In genomic region chr6:34791842-34792604, GRCh38 we compare ENCODE assay signal across 1 cellular context.
TF ChIP-seq lines count a peak whose summit lies in the region.

Gene BLTP3A, plus strand, starts transcription at chr6:34792083. Its CDS starts 168 bp downstream, at chr6:34792251.

TF ChIP-seq in HepG2, 621 proteins besides CTCF, POLR2A, EP300 and RAD21 (continued from another document and continues in another):
- TF ChIP-seq ZBTB3 (CRISPR knock-in tag; IDR thresholded peaks at IDR 0.05; ENCODE audit: borderline replicate concordance, low read depth) (no peak), ZNF280B (CRISPR knock-in tag; IDR thresholded peaks at IDR 0.05; ENCODE audit: borderline replicate concordance) (0 out of 2 replicates have a peak, but pooled peaks have one; percentile 25), GATAD2A (CRISPR knock-in tag; IDR thresholded peaks at IDR 0.05) (no peak), KMT2B (CRISPR knock-in tag; IDR thresholded peaks at IDR 0.05) (peak; percentile 16; the same call in 1 of the 2 replicates), TRIM24 (CRISPR knock-in tag; IDR thresholded peaks at IDR 0.05) (no peak), ZNF431 (CRISPR knock-in tag; IDR thresholded peaks at IDR 0.05; ENCODE audit: borderline replicate concordance, low read depth) (peak; percentile 71; the same call in 1 of the 2 replicates), ATF3 (CRISPR knock-in tag; IDR thresholded peaks at IDR 0.05) (peak; percentile 18; the same call in 1 of the 2 replicates), NR3C1 (CRISPR knock-in tag; IDR thresholded peaks at IDR 0.05) (no peak), ZNF746 (CRISPR knock-in tag; IDR thresholded peaks at IDR 0.05) (0 out of 2 replicates have a peak, but pooled peaks have one; percentile 31), AGO2 (optimal IDR thresholded peaks at IDR 0.05; ENCODE audit: low read depth, low read length) (peak; percentile 94), NFIC (IDR thresholded peaks at IDR 0.05; ENCODE audit: low read length) (no peak; the same call in 1 of the 2 replicates), ZSCAN22 (CRISPR knock-in tag; IDR thresholded peaks at IDR 0.05) (no peak), ZFYVE20 (CRISPR knock-in tag; IDR thresholded peaks at IDR 0.05; ENCODE audit: borderline replicate concordance, low read depth) (0 out of 2 replicates have a peak, but pooled peaks have one; percentile 23), ZNF256 (CRISPR knock-in tag; conservative IDR thresholded peaks at IDR 0.05) (0 out of 2 replicates have a peak, but pooled peaks have one; percentile 27), ZNF691 (CRISPR knock-in tag; IDR thresholded peaks at IDR 0.05; ENCODE audit: borderline replicate concordance, low read depth) (no peak; the same call in 1 of the 2 replicates), PLRG1 (conservative IDR thresholded peaks at IDR 0.05) (no peak), SOX13 (IDR thresholded peaks at IDR 0.05) (no peak), SOX13 (CRISPR knock-in tag; conservative IDR thresholded peaks at IDR 0.05 in 1 of 2, IDR thresholded peaks at IDR 0.05 in 1 of 2) (0 out of 4 replicates have a peak, but pooled peaks of 1 of the 2 experiments have one; percentile 11), CBFB (CRISPR knock-in tag; IDR thresholded peaks at IDR 0.05) (peak; percentile 46; the same call in 1 of the 2 replicates), ZNF274 (CRISPR knock-in tag; IDR thresholded peaks at IDR 0.05) (0 out of 2 replicates have a peak, but pooled peaks have one; percentile 11), MED1 (CRISPR knock-in tag; IDR thresholded peaks at IDR 0.05) (peak; percentile 46; the same call in 1 of the 2 replicates), ZNF800 (CRISPR knock-in tag; IDR thresholded peaks at IDR 0.05) (0 out of 2 replicates have a peak, but pooled peaks have one; percentile 51), ZNF18 (CRISPR knock-in tag; IDR thresholded peaks at IDR 0.05; ENCODE audit: insufficient replicate concordance) (peak; percentile 54), ZNF609 (CRISPR knock-in tag; IDR thresholded peaks at IDR 0.05; ENCODE audit: borderline replicate concordance) (peak; percentile 13; the same call in 1 of the 2 replicates), ZNF607 (CRISPR knock-in tag; IDR thresholded peaks at IDR 0.05; ENCODE audit: borderline replicate concordance) (peak; percentile 67; the same call in 1 of the 2 replicates), ARHGAP35 (CRISPR knock-in tag; IDR thresholded peaks at IDR 0.05; ENCODE audit: borderline replicate concordance) (0 out of 2 replicates have a peak, but pooled peaks have one; percentile 37), HMGA1 (CRISPR knock-in tag; conservative IDR thresholded peaks at IDR 0.05) (no peak), PHF5A (CRISPR knock-in tag; IDR thresholded peaks at IDR 0.05; ENCODE audit: low read depth, unreplicated experiment) (peak; percentile 2), ZBTB7B (CRISPR knock-in tag; IDR thresholded peaks at IDR 0.05) (0 out of 2 replicates have a peak, but pooled peaks have one; percentile 28), ZNF574 (CRISPR knock-in tag; IDR thresholded peaks at IDR 0.05) (peak; percentile 97), ZNF772 (CRISPR knock-in tag; IDR thresholded peaks at IDR 0.05) (peak; percentile 74), MAZ (IDR thresholded peaks at IDR 0.05; ENCODE audit: borderline replicate concordance, low read depth, low read length) (no peak), MAZ (CRISPR knock-in tag; IDR thresholded peaks at IDR 0.05; ENCODE audit: low read depth) (peak; percentile 79; the same call in 1 of the 2 replicates), SAFB2 (CRISPR knock-in tag; IDR thresholded peaks at IDR 0.05; ENCODE audit: borderline replicate concordance, low read depth) (peak; percentile 48), ATM (IDR thresholded peaks at IDR 0.05; ENCODE audit: borderline replicate concordance) (no peak), KMT2A (CRISPR knock-in tag; IDR thresholded peaks at IDR 0.05) (peak; percentile 75)
